Comparison of ENCODE assay signal across 9 cellular contexts in genomic region chr12:112122823-112123690, GRCh38. TPM values are rescaled to one million over a fixed set of nuclear protein-coding genes. Genes with fewer than 3 reads are reported as not detected.
A peak's percentile ranks its signal among the peaks of the same experiment; 100 is the strongest.
DNase-seq lines count a peak whose midpoint lies in the region; ATAC-seq and TF ChIP-seq lines count a peak whose summit lies in the region.
"Had no signal": no experiment of that assay in that cellular context is flagged by ENCODE, and none has a peak within 500 bp of the region (broad histone marks: within the 10 kb centered on the region; RNA-seq: fewer than 3 reads in every experiment).

No MANE protein-coding gene starts in this region.

- peaks cover 35% of the 10 kb centered on the region for H3K4me1 Mint-ChIP-seq in chondrocyte (ENCODE audit: low read depth)

- CTCF ChIA-PET in PC-3 (lab: Charles Lee): no interaction called here

- H3K36me3 ChIP-seq in muscle layer of colon (ENCODE audit: insufficient read depth, low read length): no peaks in the 10 kb centered on the region
- H3K36me3 ChIP-seq in PC-3 (ENCODE audit: low read depth, low read length): no peaks in the 10 kb centered on the region

- TF ChIP-seq POLR2A in NB4 (IDR thresholded peaks at IDR 0.05; ENCODE audit: extremely low read depth, insufficient read length): no peak

- H3K4me3 ChIP-seq in NB4 (ENCODE audit: low read depth, low read length): no peak overlapping the region
- no peak overlapping the region for H3K4me3 ChIP-seq in muscle layer of colon (ENCODE audit: low read depth in 1 of 2, low read length in 2 of 2)
- no peak overlapping the region for H3K4me3 ChIP-seq in PC-3 (ENCODE audit: low read length)

- TF ChIP-seq CTCF in NB4 (IDR thresholded peaks at IDR 0.05; ENCODE audit: low read depth, low read length) (no peak), chondrocyte (IDR thresholded peaks at IDR 0.05) (no peak), PC-3 (conservative IDR thresholded peaks at IDR 0.05; ENCODE audit: low read depth, low read length) (no peak)

- H3K9ac ChIP-seq in muscle layer of colon (ENCODE audit: low read length) (no peak overlapping the region), PC-3 (ENCODE audit: low read length) (no peak overlapping the region)
- H3K9ac ChIP-seq: SK-N-SH had no signal

- H3F3A ChIP-seq in PC-3 (ENCODE audit: low read length, unreplicated experiment): peaks cover 3% of the 10 kb centered on the region

- peaks cover 43% of the 10 kb centered on the region for H3K4me1 ChIP-seq in muscle layer of colon (ENCODE audit: insufficient read depth, low read length)
- H3K4me1 ChIP-seq in PC-3 (ENCODE audit: insufficient read depth, low read length): peaks cover 32% of the 10 kb centered on the region

- no peaks in the 10 kb centered on the region for H3K9me2 ChIP-seq in PC-3 (replicated peaks; ENCODE audit: low read length)
- H3K9me2 ChIP-seq: SK-N-SH had no signal

- H3K27ac Mint-ChIP-seq in chondrocyte (ENCODE audit: unreplicated experiment): peak overlapping the region; percentile 41

- H3K27me3 Mint-ChIP-seq in chondrocyte (ENCODE audit: low read depth): no peaks in the 10 kb centered on the region

- no peaks in the 10 kb centered on the region for H4K20me1 ChIP-seq in PC-3 (ENCODE audit: low read length)

- no peaks in the 10 kb centered on the region for H3K36me3 Mint-ChIP-seq in chondrocyte (ENCODE audit: low read depth)

- DNase-seq in AG08396 (ENCODE audit: low spot score) (peak; percentile 72), NB4 (ENCODE audit: low read depth) (peak; percentile 46), chondrocyte (ENCODE audit: low spot score) (no peak), cerebellar nuclear complex (lab: John Stamatoyannopoulos, UW) (no peak), PC-3 (no peak)
- DNase-seq: SK-N-SH had no signal

- H3K4me3 Mint-ChIP-seq in chondrocyte (ENCODE audit: unreplicated experiment): peak overlapping the region; percentile 12

- no TSS peak for BruUV-seq in PC-3 (replicated peaks; lab: Mats Ljungman, UMichigan)

- POLR2A ChIA-PET in PC-3 (lab: Charles Lee; ENCODE audit: unreplicated experiment): interaction anchor here (0.5 kb wide), 1 partner anchor 1842 kb away, joined by 13 read pairs; the partner anchor contains the start of gene ATP2A2

- H3K79me2 ChIP-seq in PC-3 (ENCODE audit: low read length): peaks cover 26% of the 10 kb centered on the region

- no peak overlapping the region for H3K4me2 ChIP-seq in PC-3 (ENCODE audit: low read length)
- H3K4me2 ChIP-seq: SK-N-SH had no signal

- no peak overlapping the region for H2AFZ ChIP-seq in PC-3 (ENCODE audit: low read length)

- H3K27ac ChIP-seq in muscle layer of colon (ENCODE audit: low read depth, low read length) (peak overlapping the region; percentile 66), PC-3 (ENCODE audit: low read length) (no peak overlapping the region)

- no peak for ATAC-seq in PC-3
- no peak for ATAC-seq in HG03095 (IDR thresholded peaks at IDR 0.05; ENCODE audit: unreplicated experiment)
- ATAC-seq in HG03460 (IDR thresholded peaks at IDR 0.05; ENCODE audit: unreplicated experiment): no peak

- intact Hi-C loops in PC-3 (cut with micrococcal nuclease): loop anchor here (2.0 kb wide), 1 partner anchor 26 kb away; no protein-coding TSS in a partner anchor

- no peaks in the 10 kb centered on the region for H3K9me3 Mint-ChIP-seq in chondrocyte (ENCODE audit: low read depth)

- H3K9me3 ChIP-seq in muscle layer of colon (ENCODE audit: low read length) (no peaks in the 10 kb centered on the region), PC-3 (ENCODE audit: low read length) (no peaks in the 10 kb centered on the region)
- H3K9me3 ChIP-seq: SK-N-SH had no signal

- no peaks in the 10 kb centered on the region for H3K27me3 ChIP-seq in muscle layer of colon (ENCODE audit: control insufficient read depth in 1 of 2, insufficient read depth in 2 of 2, low read length in 2 of 2)
- no peaks in the 10 kb centered on the region for H3K27me3 ChIP-seq in PC-3 (ENCODE audit: low read length)

RNA-seq across cellular contexts. Expression of gene TRAFD1, which starts 2.3 kb away (rescaled TPM):
- total RNA-seq in chondrocyte: 27.5 to 34.0 TPM (median 29.7 TPM) in 3 replicates
- 33.9 and 34.1 TPM in 2 replicates for total RNA-seq in PC-3 (2014; rRNA removed)

RNA-seq across cellular contexts. Expression of gene NAA25, which starts 14.5 kb away (rescaled TPM):
- total RNA-seq in chondrocyte (12.3 to 22.0 TPM (median 14.1 TPM) in 3 replicates), PC-3 (2014; rRNA removed) (33.3 and 36.6 TPM in 2 replicates)

Comparison
In these comparisons a context has a peak if more than half of its experiments do, and no peak if none do; other contexts are left out.
1. DNase-seq: peak in AG08396 (single experiment) and NB4 (single experiment); none in chondrocyte (single experiment), cerebellar nuclear complex (0 of 2) and PC-3 (single experiment).